1 cellular context compared by ENCODE assay signal in genomic region chr10:99521474-99522077, GRCh38.
A peak's percentile ranks its signal among the peaks of the same experiment; 100 is the strongest.
TF ChIP-seq lines count a peak whose summit lies in the region.

No MANE protein-coding gene starts in this region.

TF ChIP-seq in HepG2, 621 proteins besides CTCF, POLR2A, EP300 and RAD21 (continued from another document):
- TF ChIP-seq FOXP1 (IDR thresholded peaks at IDR 0.05) (no peak), FOXP1 (CRISPR knock-in tag; IDR thresholded peaks at IDR 0.05) (peak; percentile 45; the same call in 1 of the 2 replicates), ZNF691 (CRISPR knock-in tag; IDR thresholded peaks at IDR 0.05; ENCODE audit: borderline replicate concordance, low read depth) (0 out of 2 replicates have a peak, but pooled peaks have one; percentile 34), SRSF4 (IDR thresholded peaks at IDR 0.05; ENCODE audit: low read depth, low read length, poor library complexity, severe bottlenecking) (no peak), TFDP2 (CRISPR knock-in tag; IDR thresholded peaks at IDR 0.05) (0 out of 2 replicates have a peak, but pooled peaks have one; percentile 6), TBX2 (CRISPR knock-in tag; IDR thresholded peaks at IDR 0.05; ENCODE audit: borderline replicate concordance) (peak; percentile 14; the same call in 1 of the 2 replicates), ZNF800 (CRISPR knock-in tag; IDR thresholded peaks at IDR 0.05) (peak; percentile 97), ARNT2 (CRISPR knock-in tag; IDR thresholded peaks at IDR 0.05; ENCODE audit: low read depth) (no peak), DPF2 (CRISPR knock-in tag; IDR thresholded peaks at IDR 0.05; ENCODE audit: borderline replicate concordance, low read depth) (no peak), CEBPZ (IDR thresholded peaks at IDR 0.05; ENCODE audit: low read length) (no peak), DBP (CRISPR knock-in tag; IDR thresholded peaks at IDR 0.05; ENCODE audit: not compliant biosample characterization) (no peak), IKZF5 (CRISPR knock-in tag; IDR thresholded peaks at IDR 0.05) (no peak), MXD3 (CRISPR knock-in tag; IDR thresholded peaks at IDR 0.05) (0 out of 2 replicates have a peak, but pooled peaks have one; percentile 24), ZNF407 (CRISPR knock-in tag; IDR thresholded peaks at IDR 0.05; ENCODE audit: not compliant biosample characterization) (no peak), SMARCC2 (IDR thresholded peaks at IDR 0.05) (no peak), NCOA2 (CRISPR knock-in tag; IDR thresholded peaks at IDR 0.05) (0 out of 2 replicates have a peak, but pooled peaks have one; percentile 31), TCF7 (IDR thresholded peaks at IDR 0.05; ENCODE audit: low read depth) (peak; percentile 60; the same call in 1 of the 2 replicates), ZFX (CRISPR knock-in tag; IDR thresholded peaks at IDR 0.05; ENCODE audit: low read depth) (peak; percentile 20; the same call in 1 of the 2 replicates), ZNF446 (CRISPR knock-in tag; IDR thresholded peaks at IDR 0.05) (no peak)
